In the genomic region with DNA sequence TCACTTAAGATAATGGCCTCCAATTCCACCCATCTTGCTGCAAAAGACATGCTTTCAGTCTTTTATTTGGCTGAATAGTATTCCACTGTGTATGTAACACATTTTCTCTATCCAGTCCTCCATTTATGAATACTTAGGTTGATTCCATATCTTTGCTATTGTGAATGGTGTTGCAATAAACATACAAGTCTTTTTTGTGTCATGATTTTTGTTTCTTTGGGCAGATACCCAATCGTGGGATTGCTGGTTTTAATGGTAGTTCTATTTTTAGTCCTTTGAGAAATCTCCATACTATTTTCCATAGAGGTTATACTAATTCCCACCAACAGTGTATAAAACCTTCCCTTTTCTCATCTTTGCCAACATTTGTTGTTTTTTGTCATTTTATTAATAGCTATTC, we compare ENCODE assay signal across 1 cellular context.
TF ChIP-seq lines count a peak whose summit lies in the region.

No MANE protein-coding gene starts in this region.

TF ChIP-seq in IMR-90, 13 proteins besides CTCF, POLR2A, EP300 and RAD21 (continued from another document):
- TF ChIP-seq, protein P1, sequence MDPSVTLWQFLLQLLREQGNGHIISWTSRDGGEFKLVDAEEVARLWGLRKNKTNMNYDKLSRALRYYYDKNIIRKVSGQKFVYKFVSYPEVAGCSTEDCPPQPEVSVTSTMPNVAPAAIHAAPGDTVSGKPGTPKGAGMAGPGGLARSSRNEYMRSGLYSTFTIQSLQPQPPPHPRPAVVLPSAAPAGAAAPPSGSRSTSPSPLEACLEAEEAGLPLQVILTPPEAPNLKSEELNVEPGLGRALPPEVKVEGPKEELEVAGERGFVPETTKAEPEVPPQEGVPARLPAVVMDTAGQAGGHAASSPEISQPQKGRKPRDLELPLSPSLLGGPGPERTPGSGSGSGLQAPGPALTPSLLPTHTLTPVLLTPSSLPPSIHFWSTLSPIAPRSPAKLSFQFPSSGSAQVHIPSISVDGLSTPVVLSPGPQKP (IDR thresholded peaks at IDR 0.05; ENCODE audit: borderline replicate concordance, low read depth, low read length) = no peak
